Comparison of ENCODE assay signal across 11 cellular contexts in the genomic region with DNA sequence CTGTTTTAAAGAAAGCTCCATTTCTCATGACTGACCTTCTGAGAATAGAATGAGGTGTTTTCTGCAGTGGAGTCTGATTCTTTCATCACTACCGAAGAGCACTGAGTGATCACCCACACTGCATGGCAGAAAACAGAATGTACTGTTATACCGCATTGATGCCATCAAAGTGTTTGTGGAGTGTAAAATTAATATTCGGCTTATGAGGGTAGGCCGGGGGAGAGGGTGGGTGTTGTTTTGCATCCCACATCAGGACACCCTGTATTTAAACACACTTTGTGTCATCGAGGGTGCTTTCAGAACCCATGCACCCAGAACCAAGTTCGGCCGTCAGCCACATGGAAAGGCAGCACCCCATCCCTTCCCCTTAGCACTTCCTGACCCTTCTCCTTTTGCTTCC. TPM values are rescaled to one million over a fixed set of nuclear protein-coding genes. Genes with fewer than 3 reads are reported as not detected.
A peak's percentile ranks its signal among the peaks of the same experiment; 100 is the strongest.
DNase-seq lines count a peak whose midpoint lies in the region; ATAC-seq lines count a peak whose summit lies in the region.
"Had no signal": no experiment of that assay in that cellular context is flagged by ENCODE, and none has a peak within 500 bp of the region (broad histone marks: within the 10 kb centered on the region; RNA-seq: fewer than 3 reads in every experiment).

No MANE protein-coding gene starts in this region.

- H3K4me3 Mint-ChIP-seq in activated T-helper 1 cell treated with anti-CD3 and anti-CD28 coated beads, Interleukin-12 subunit alpha, Interleukin-12 subunit beta, Interleukin-2, Interleukin-4 antibody, amounts not matched to agents 30 ng/mL and 10 ng/mL and 1 ng/mL, durations not matched to agents 14 hours and 24 hours and 36 hours = peak overlapping the region; percentile 76

- peak; percentile 78 for DNase-seq in activated CD8-positive, alpha-beta memory T cell treated with anti-CD3 and anti-CD28 coated beads for 24 hours
- no peak for DNase-seq in activated CD8-positive, alpha-beta memory T cell treated with anti-CD3 and anti-CD28 coated beads, Interleukin-2, amount 50 U/mL, for 48 hours
- no peak for DNase-seq in activated T-helper 1 cell treated with anti-CD3 and anti-CD28 coated beads, Interleukin-12 subunit alpha, Interleukin-12 subunit beta, Interleukin-2, Interleukin-4 antibody, amounts not matched to agents 30 ng/mL and 10 ng/mL and 1 ng/mL, durations not matched to agents 14 hours and 24 hours and 36 hours (ENCODE audit: low spot score)
- DNase-seq in stimulated activated naive CD8-positive, alpha-beta T cell treated with anti-CD3 and anti-CD28 coated beads, Interleukin-15, Interleukin-2, amounts not matched to agents 100 U/mL and 50 U/mL, for 24 hours = no peak
- DNase-seq in left colon (no peak), NCI-H2107 (lab: John Stamatoyannopoulos, UW) (no peak), hypothalamus (lab: John Stamatoyannopoulos, UW) (no peak)
- DNase-seq: ACHN, glutamatergic neuron, NCI-H1417 had no signal

- intact Hi-C loops in activated T-helper 1 cell treated with anti-CD3 and anti-CD28 coated beads, Interleukin-12 subunit alpha, Interleukin-12 subunit beta, Interleukin-2, Interleukin-4 antibody, amounts not matched to agents 30 ng/mL and 10 ng/mL and 1 ng/mL, durations not matched to agents 14 hours and 24 hours and 36 hours (cut with micrococcal nuclease) = loop anchor here (1.0 to 2.0 kb wide), 7 partner anchors 48 to 396 kb away; no protein-coding TSS in a partner anchor
- intact Hi-C loops in left colon (cut with DNase I, micrococcal nuclease) = loop anchor here in 1 of 2 donors (10.0 kb wide), 1 partner anchor 344 kb away; no protein-coding TSS in a partner anchor

- peaks cover 3% of the 10 kb centered on the region for H3K36me3 Mint-ChIP-seq in activated T-helper 1 cell treated with anti-CD3 and anti-CD28 coated beads, Interleukin-12 subunit alpha, Interleukin-12 subunit beta, Interleukin-2, Interleukin-4 antibody, amounts not matched to agents 30 ng/mL and 10 ng/mL and 1 ng/mL, durations not matched to agents 14 hours and 24 hours and 36 hours (ENCODE audit: low read depth)

- ATAC-seq in HG02759 (IDR thresholded peaks at IDR 0.05; ENCODE audit: unreplicated experiment) = peak; percentile 29
- ATAC-seq in stimulated activated naive CD8-positive, alpha-beta T cell treated with anti-CD3 and anti-CD28 coated beads, Interleukin-15, Interleukin-2, amounts not matched to agents 100 U/mL and 50 U/mL, for 24 hours = peak; percentile 22
- no peak for ATAC-seq in left colon

- H3K27me3 Mint-ChIP-seq in activated T-helper 1 cell treated with anti-CD3 and anti-CD28 coated beads, Interleukin-12 subunit alpha, Interleukin-12 subunit beta, Interleukin-2, Interleukin-4 antibody, amounts not matched to agents 30 ng/mL and 10 ng/mL and 1 ng/mL, durations not matched to agents 14 hours and 24 hours and 36 hours (ENCODE audit: insufficient read depth) = no peaks in the 10 kb centered on the region

- no peaks in the 10 kb centered on the region for H3K9me3 Mint-ChIP-seq in activated T-helper 1 cell treated with anti-CD3 and anti-CD28 coated beads, Interleukin-12 subunit alpha, Interleukin-12 subunit beta, Interleukin-2, Interleukin-4 antibody, amounts not matched to agents 30 ng/mL and 10 ng/mL and 1 ng/mL, durations not matched to agents 14 hours and 24 hours and 36 hours

- peaks cover 87% of the 10 kb centered on the region for H3K4me1 Mint-ChIP-seq in activated T-helper 1 cell treated with anti-CD3 and anti-CD28 coated beads, Interleukin-12 subunit alpha, Interleukin-12 subunit beta, Interleukin-2, Interleukin-4 antibody, amounts not matched to agents 30 ng/mL and 10 ng/mL and 1 ng/mL, durations not matched to agents 14 hours and 24 hours and 36 hours (ENCODE audit: low read depth)

- H3K27ac Mint-ChIP-seq in activated T-helper 1 cell treated with anti-CD3 and anti-CD28 coated beads, Interleukin-12 subunit alpha, Interleukin-12 subunit beta, Interleukin-2, Interleukin-4 antibody, amounts not matched to agents 30 ng/mL and 10 ng/mL and 1 ng/mL, durations not matched to agents 14 hours and 24 hours and 36 hours = peak overlapping the region; percentile 96

RNA-seq across cellular contexts. Expression of a gene that starts 41.3 kb away (rescaled TPM):
- total RNA-seq in activated T-helper 1 cell treated with anti-CD3 and anti-CD28 coated beads, Interleukin-12 subunit alpha, Interleukin-12 subunit beta, Interleukin-2, Interleukin-4 antibody, amounts not matched to agents 30 ng/mL and 10 ng/mL and 1 ng/mL, durations not matched to agents 14 hours and 24 hours and 36 hours = 609 and 619 TPM in 2 replicates
- total RNA-seq in left colon = 10 to 100 TPM; 23.0 to 38.0 TPM

Comparison
In these comparisons a context has a peak if more than half of its experiments do, and no peak if none do; other contexts are left out.
1. RNA of a gene that starts 41.3 kb away (total RNA-seq): 609 to 619 TPM in activated T-helper 1 cell treated with anti-CD3 and anti-CD28 coated beads, Interleukin-12 subunit alpha, Interleukin-12 subunit beta, Interleukin-2, Interleukin-4 antibody, amounts not matched to agents 30 ng/mL and 10 ng/mL and 1 ng/mL, durations not matched to agents 14 hours and 24 hours and 36 hours; 23.0 to 38.0 TPM in left colon; every median in the first group is over 10 times any median in the second.